Comparison of ENCODE assay signal across 8 cellular contexts in genomic region chr9:95509851-95510529, GRCh38. TPM values are rescaled to one million over a fixed set of nuclear protein-coding genes. Genes with fewer than 3 reads are reported as not detected.
DNase-seq lines count a peak whose midpoint lies in the region; ATAC-seq and TF ChIP-seq lines count a peak whose summit lies in the region.

No MANE protein-coding gene starts in this region.

- H3K36me3 Mint-ChIP-seq in mesothelial cell of epicardium: no peaks in the 10 kb centered on the region

- H3K4me1 Mint-ChIP-seq in mesothelial cell of epicardium: peaks cover 33% of the 10 kb centered on the region

- peak in 2 of 3 experiments; percentile 29 to 87 for DNase-seq in NCI-H1417 (lab: John Stamatoyannopoulos, UW)
- no peak for DNase-seq in NCI-H1417 treated with DMSO at 0.1 percent for 48 hours (lab: John Stamatoyannopoulos, UW)
- DNase-seq in NCI-H69 (lab: John Stamatoyannopoulos, UW): peak; percentile 79
- no peak for DNase-seq in coronary artery (ENCODE audit: low spot score)
- DNase-seq in mesothelial cell of epicardium (ENCODE audit: low spot score in 2 of 2, unreplicated experiment in 2 of 2): no peak
- DNase-seq in GM20000 (ENCODE audit: low spot score): no peak

- peak overlapping the region; percentile 97 for H3K4me3 Mint-ChIP-seq in mesothelial cell of epicardium

- H3K9me3 Mint-ChIP-seq in mesothelial cell of epicardium: no peaks in the 10 kb centered on the region

- H3K27ac ChIP-seq in coronary artery: peak overlapping the region; percentile 88 to 95

- peaks cover 36% of the 10 kb centered on the region for H3K27me3 Mint-ChIP-seq in mesothelial cell of epicardium (ENCODE audit: low read depth)

- TF ChIP-seq CTCF in coronary artery (IDR thresholded peaks at IDR 0.05) (no peak), mesothelial cell of epicardium (IDR thresholded peaks at IDR 0.05; ENCODE audit: unreplicated experiment) (no peak), GM20000 (IDR thresholded peaks at IDR 0.05; ENCODE audit: extremely low read depth, missing control alignments) (no peak)

- peak overlapping the region; percentile 80 for H3K4me3 ChIP-seq in coronary artery

- ATAC-seq in GM19023 (IDR thresholded peaks at IDR 0.05; ENCODE audit: unreplicated experiment) (no peak), GM19328 (IDR thresholded peaks at IDR 0.05; ENCODE audit: unreplicated experiment) (no peak)

- H3K27ac Mint-ChIP-seq in mesothelial cell of epicardium: peak overlapping the region; percentile 98

RNA-seq across cellular contexts. Expression of gene PTCH1, which starts 6.8 kb away (rescaled TPM):
- total RNA-seq in mesothelial cell of epicardium: 29.9 to 36.3 TPM (median 36.1 TPM) in 3 replicates

Comparison
In these comparisons a context has a peak if more than half of its experiments do, and no peak if none do; other contexts are left out.
1. DNase-seq: peak in NCI-H1417 (2 of 3) and NCI-H69 (single experiment); none in NCI-H1417 treated with DMSO at 0.1 percent for 48 hours (single experiment), coronary artery (single experiment), mesothelial cell of epicardium (0 of 2) and GM20000 (single experiment).